8 cellular contexts compared by ENCODE assay signal in genomic region chr2:105919826-105920225, GRCh38.
DNase-seq lines count a peak whose midpoint lies in the region; ATAC-seq and TF ChIP-seq lines count a peak whose summit lies in the region.

No MANE protein-coding gene starts in this region.

- H3F3A ChIP-seq in Loucy (ENCODE audit: low read depth): no peaks in the 10 kb centered on the region

- H3K4me3 Mint-ChIP-seq in CD14-positive monocyte: no peak overlapping the region
- H3K4me3 Mint-ChIP-seq in activated T-cell treated with anti-CD3 and anti-CD28 coated beads, Interleukin-2, amount 50 U/mL, for 24 hours: no peak overlapping the region
- H3K4me3 Mint-ChIP-seq in glutamatergic neuron (ENCODE audit: unreplicated experiment): no peak overlapping the region

- no peak overlapping the region for H3K4me2 ChIP-seq in Loucy (ENCODE audit: low read depth, low read length, poor library complexity, severe bottlenecking)

- H3K36me3 ChIP-seq in Loucy (ENCODE audit: insufficient read depth, low read length): no peaks in the 10 kb centered on the region

- H3K9me2 ChIP-seq in Loucy (replicated peaks; ENCODE audit: low read depth, low read length): no peaks in the 10 kb centered on the region

- TF ChIP-seq CTCF in CD14-positive monocyte (IDR thresholded peaks at IDR 0.05): peak; percentile 56
- peak; percentile 73 for TF ChIP-seq CTCF in Loucy (conservative IDR thresholded peaks at IDR 0.05; ENCODE audit: low read length)
- TF ChIP-seq CTCF in glutamatergic neuron (IDR thresholded peaks at IDR 0.05; ENCODE audit: partially characterized antibody, unreplicated experiment): peak; percentile 61

- no peak for DNase-seq in CD14-positive monocyte (ENCODE audit: low spot score)
- peak; percentile 62 for DNase-seq in activated T-cell treated with anti-CD3 and anti-CD28 coated beads, Interleukin-2, amount 50 U/mL, for 24 hours
- DNase-seq in glutamatergic neuron: peak; percentile 28
- peak; percentile 29 to 49 (median 32) for DNase-seq in stimulated activated CD4-positive, alpha-beta T cell treated with anti-CD3 and anti-CD28 coated beads, TNF-alpha, amount 100 ng/mL, for 48 hours (ENCODE audit: low read depth in 3 of 3)
- DNase-seq in NCI-H2081 treated with DMSO at 0.1 percent for 48 hours (lab: John Stamatoyannopoulos, UW): no peak
- DNase-seq in HPDE6-E6E7 (ENCODE audit: extremely low spot score): no peak

- no peaks in the 10 kb centered on the region for H3K79me2 ChIP-seq in Loucy (ENCODE audit: insufficient read depth, low read length)

- no peaks in the 10 kb centered on the region for H4K20me1 ChIP-seq in Loucy (ENCODE audit: insufficient read depth, low read length, poor library complexity, severe bottlenecking)

- H3K27ac Mint-ChIP-seq in CD14-positive monocyte (no peak overlapping the region), glutamatergic neuron (ENCODE audit: unreplicated experiment) (no peak overlapping the region)
- H3K27ac Mint-ChIP-seq in activated T-cell treated with anti-CD3 and anti-CD28 coated beads, Interleukin-2, amount 50 U/mL, for 24 hours: no peak overlapping the region

- intact Hi-C loops in CD14-positive monocyte (cut with micrococcal nuclease): no loop called here

- H3K36me3 Mint-ChIP-seq in CD14-positive monocyte (no peaks in the 10 kb centered on the region), glutamatergic neuron (ENCODE audit: unreplicated experiment) (peaks cover 16% of the 10 kb centered on the region)
- peaks cover 4% of the 10 kb centered on the region for H3K36me3 Mint-ChIP-seq in activated T-cell treated with anti-CD3 and anti-CD28 coated beads, Interleukin-2, amount 50 U/mL, for 24 hours (ENCODE audit: low read depth)

- H3K9ac ChIP-seq in Loucy (ENCODE audit: low read depth, low read length, poor library complexity, severe bottlenecking): no peak overlapping the region

- no peak overlapping the region for H3K4me3 ChIP-seq in Loucy (ENCODE audit: low read length, poor library complexity, severe bottlenecking)

- H3K9me3 Mint-ChIP-seq in CD14-positive monocyte (peaks cover 13 to 23% (median 16%) of the 10 kb centered on the region in 7 donors), glutamatergic neuron (ENCODE audit: unreplicated experiment) (peaks cover 8% of the 10 kb centered on the region)
- H3K9me3 Mint-ChIP-seq in activated T-cell treated with anti-CD3 and anti-CD28 coated beads, Interleukin-2, amount 50 U/mL, for 24 hours: peaks cover 14% of the 10 kb centered on the region

- H3K27me3 Mint-ChIP-seq in CD14-positive monocyte (ENCODE audit: low read depth in 3 of 3) (peaks cover 0 to 4% (median 0%) of the 10 kb centered on the region in 3 donors), glutamatergic neuron (ENCODE audit: unreplicated experiment) (peaks cover 4% of the 10 kb centered on the region)
- H3K27me3 Mint-ChIP-seq in activated T-cell treated with anti-CD3 and anti-CD28 coated beads, Interleukin-2, amount 50 U/mL, for 24 hours: no peaks in the 10 kb centered on the region

- H3K4me1 ChIP-seq in Loucy (ENCODE audit: insufficient read depth, low read length, poor library complexity, severe bottlenecking): no peaks in the 10 kb centered on the region

- peaks cover 7% of the 10 kb centered on the region; the same call in 1 of the 2 replicates for H3K9me3 ChIP-seq in Loucy (ENCODE audit: insufficient read depth, low read depth, low read length)

- H3K27me3 ChIP-seq in Loucy (ENCODE audit: insufficient read depth, low read length, poor library complexity, severe bottlenecking): no peaks in the 10 kb centered on the region

- H3K4me1 Mint-ChIP-seq in CD14-positive monocyte (peaks cover 18% of the 10 kb centered on the region), glutamatergic neuron (ENCODE audit: low read depth, unreplicated experiment) (peaks cover 9% of the 10 kb centered on the region)
- peaks cover 44% of the 10 kb centered on the region for H3K4me1 Mint-ChIP-seq in activated T-cell treated with anti-CD3 and anti-CD28 coated beads, Interleukin-2, amount 50 U/mL, for 24 hours (ENCODE audit: low read depth)

- no peak overlapping the region for H2AFZ ChIP-seq in Loucy (ENCODE audit: low read length)

- ATAC-seq in GM21737 (IDR thresholded peaks at IDR 0.05; ENCODE audit: unreplicated experiment): no peak

Comparison
In these comparisons a context has a peak if more than half of its experiments do, and no peak if none do; other contexts are left out.
1. DNase-seq: peak in activated T-cell treated with anti-CD3 and anti-CD28 coated beads, Interleukin-2, amount 50 U/mL, for 24 hours (single experiment), glutamatergic neuron (single experiment) and stimulated activated CD4-positive, alpha-beta T cell treated with anti-CD3 and anti-CD28 coated beads, TNF-alpha, amount 100 ng/mL, for 48 hours (3 of 3); none in CD14-positive monocyte (single experiment), NCI-H2081 treated with DMSO at 0.1 percent for 48 hours (single experiment) and HPDE6-E6E7 (single experiment).
2. Peak in every context shown above with its lines, with median percentiles within 50 percentile points of each other: CTCF ChIP-seq.